Comparison of ENCODE assay signal across 19 cellular contexts in the genomic region with DNA sequence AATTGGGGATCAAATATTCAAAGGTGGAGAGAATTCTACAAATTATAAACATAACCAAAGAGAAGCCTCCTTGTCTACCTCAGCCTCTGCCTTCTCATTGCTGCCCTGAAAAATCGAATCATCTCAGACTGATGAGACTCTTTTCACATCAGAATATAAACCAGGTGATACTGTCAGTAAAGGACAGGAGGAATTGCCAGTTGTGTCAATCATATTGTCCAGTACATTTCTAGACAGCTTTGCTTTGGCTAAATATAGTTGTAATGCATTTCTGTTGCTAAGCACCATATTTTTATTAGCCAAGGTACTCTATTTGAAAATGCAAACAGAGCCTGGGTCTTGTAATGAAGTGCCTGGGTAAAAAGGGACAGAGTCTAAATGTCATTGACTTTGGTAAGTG.
"Had no signal": no experiment of that assay in that cellular context is flagged by ENCODE, and none has a peak within 500 bp of the region (broad histone marks: within the 10 kb centered on the region; RNA-seq: fewer than 3 reads in every experiment).

No MANE protein-coding gene starts in this region.

- H3K27me3 ChIP-seq: colonic mucosa, foreskin keratinocyte, neutrophil, suprapubic skin, tibial artery, upper lobe of right lung, vagina had no signal

- DNase-seq: caudate nucleus; colonic mucosa; dermis blood vessel endothelial cell; foreskin keratinocyte; heart right ventricle; kidney; left cardiac atrium; midbrain; naive thymus-derived CD4-positive, alpha-beta T cell; nephron progenitor cell; psoas muscle; stimulated activated naive CD4-positive, alpha-beta T cell treated with Interleukin-2 at 50 U/mL for 16 hours; tibial artery; upper lobe of right lung had no signal

- H3K4me3 ChIP-seq: colonic mucosa, heart right ventricle, psoas muscle, skin epidermis, suprapubic skin, tibial artery, upper lobe of right lung, vagina had no signal

- H3K4me1 ChIP-seq: colonic mucosa, foreskin keratinocyte, psoas muscle, suprapubic skin, tibial artery, upper lobe of right lung, vagina had no signal

- H3K27ac Mint-ChIP-seq: nephron progenitor cell had no signal

- H3K4me1 Mint-ChIP-seq: nephron progenitor cell had no signal

- ATAC-seq: foreskin keratinocyte; left cardiac atrium; naive thymus-derived CD4-positive, alpha-beta T cell; psoas muscle; sciatic nerve; upper lobe of right lung had no signal

- H3K27ac ChIP-seq: colonic mucosa, foreskin keratinocyte, heart right ventricle, neutrophil, psoas muscle, skin epidermis, suprapubic skin, tibial artery, upper lobe of right lung, vagina had no signal

- H3K9me3 ChIP-seq: colonic mucosa, psoas muscle, suprapubic skin, upper lobe of right lung, vagina had no signal

- H3K36me3 ChIP-seq: colonic mucosa, heart right ventricle, neutrophil, suprapubic skin, tibial artery, upper lobe of right lung, vagina had no signal

- H3K4me3 Mint-ChIP-seq: naive thymus-derived CD4-positive, alpha-beta T cell; nephron progenitor cell had no signal
